11 cellular contexts compared by ENCODE assay signal in genomic region chrX:40262641-40263560, GRCh38.
DNase-seq lines count a peak whose midpoint lies in the region; FAIRE-seq and TF ChIP-seq lines count a peak whose summit lies in the region.
"Had no signal": no experiment of that assay in that cellular context is flagged by ENCODE, and none has a peak within 500 bp of the region (broad histone marks: within the 10 kb centered on the region; RNA-seq: fewer than 3 reads in every experiment).

No MANE protein-coding gene starts in this region.

- FAIRE-seq in keratinocyte (lab: Jason Lieb, UNC): no peak

- no peak overlapping the region for H3K4me2 ChIP-seq in keratinocyte (ENCODE audit: control insufficient read depth, extremely low read depth, insufficient read depth, low read depth, low read length)

- no peaks in the 10 kb centered on the region for H3K9me1 ChIP-seq in keratinocyte (ENCODE audit: control insufficient read depth, extremely low read depth, insufficient read depth, low read length)

- TF ChIP-seq CTCF in brain (conservative IDR thresholded peaks at IDR 0.05) (no peak), keratinocyte (optimal IDR thresholded peaks at IDR 0.05 in 1 of 3, IDR thresholded peaks at IDR 0.05 in 1 of 3, conservative IDR thresholded peaks at IDR 0.05 in 1 of 3; ENCODE audit: extremely low read depth in 1 of 3, insufficient read depth in 2 of 3, low read length in 3 of 3) (peak in 1 of 3 experiments; percentile 9), type B pancreatic cell (conservative IDR thresholded peaks at IDR 0.05) (no peak), BE2C (IDR thresholded peaks at IDR 0.05; ENCODE audit: low read depth, low read length) (no peak; the same call in 1 of the 2 replicates), nephron progenitor cell (IDR thresholded peaks at IDR 0.05) (no peak), GM10266 (IDR thresholded peaks at IDR 0.05; ENCODE audit: control insufficient read depth, insufficient read depth, low read depth, missing control alignments) (no peak)

- H3K36me3 Mint-ChIP-seq in brain: no peaks in the 10 kb centered on the region
- H3K36me3 Mint-ChIP-seq in type B pancreatic cell: no peaks in the 10 kb centered on the region
- no peaks in the 10 kb centered on the region for H3K36me3 Mint-ChIP-seq in nephron progenitor cell (ENCODE audit: low read depth)
- H3K36me3 Mint-ChIP-seq: activated naive CD4-positive, alpha-beta T cell treated with anti-CD3 and anti-CD28 coated beads, Interleukin-2, amount 10 ng/mL, durations not matched to agents 7 days and 5 days had no signal

- DNase-seq in HT1080 (ENCODE audit: low read depth) (peak; percentile 27), keratinocyte (ENCODE audit: low read depth, low spot score) (no peak), type B pancreatic cell (ENCODE audit: extremely low spot score, unreplicated experiment) (no peak), BE2C (no peak), nephron progenitor cell (no peak), GM10266 (ENCODE audit: extremely low spot score) (no peak)
- no peak for DNase-seq in activated T-cell treated with anti-CD3 and anti-CD28 coated beads, Interleukin-2, amount 50 U/mL, for 48 hours
- DNase-seq: activated naive CD4-positive, alpha-beta T cell treated with anti-CD3 and anti-CD28 coated beads, Interleukin-2, amount 10 ng/mL, durations not matched to agents 7 days and 5 days; NCI-H524 had no signal

- no peaks in the 10 kb centered on the region for H4K20me1 ChIP-seq in keratinocyte (ENCODE audit: control insufficient read depth, extremely low read depth, insufficient read depth, low read length)

- H3K27me3 Mint-ChIP-seq in brain (no peaks in the 10 kb centered on the region), type B pancreatic cell (no peaks in the 10 kb centered on the region), nephron progenitor cell (ENCODE audit: low read depth, poor library complexity) (peaks cover 24% of the 10 kb centered on the region)

- H2AFZ ChIP-seq in keratinocyte (ENCODE audit: control insufficient read depth, low read length): peak overlapping the region; percentile 13

- no peak overlapping the region for H3K9ac ChIP-seq in keratinocyte (ENCODE audit: control insufficient read depth, extremely low read depth, insufficient read depth, low read length)

- no peaks in the 10 kb centered on the region for H3K79me2 ChIP-seq in keratinocyte (ENCODE audit: control insufficient read depth, insufficient read depth, low read length)

- no peak overlapping the region for H3K27ac ChIP-seq in keratinocyte (ENCODE audit: control insufficient read depth, insufficient read depth, low read length)
- H3K27ac ChIP-seq: neutrophil had no signal

- dilution Hi-C loops in keratinocyte (cut with MboI; ENCODE audit: extremely low pct_ligation_motif_present, low sequenced_read_pairs): no loop called here

- H3K9me3 Mint-ChIP-seq in brain (peaks cover 0 to 3% (median 0%) of the 10 kb centered on the region in 5 experiments), type B pancreatic cell (no peaks in the 10 kb centered on the region), nephron progenitor cell (peaks cover 34% of the 10 kb centered on the region)
- H3K9me3 Mint-ChIP-seq: activated naive CD4-positive, alpha-beta T cell treated with anti-CD3 and anti-CD28 coated beads, Interleukin-2, amount 10 ng/mL, durations not matched to agents 7 days and 5 days had no signal

- H3K4me1 Mint-ChIP-seq in brain (peaks cover 26% of the 10 kb centered on the region), type B pancreatic cell (ENCODE audit: unreplicated experiment) (peaks cover 7% of the 10 kb centered on the region), nephron progenitor cell (peaks cover 42% of the 10 kb centered on the region)

- H3K27me3 ChIP-seq in keratinocyte (ENCODE audit: control insufficient read depth, extremely low read depth, insufficient read depth, low read length) (no peaks in the 10 kb centered on the region), BE2C (no peaks in the 10 kb centered on the region)
- H3K27me3 ChIP-seq: neutrophil had no signal

- H3K9me3 ChIP-seq in keratinocyte (ENCODE audit: control insufficient read depth, low read depth, low read length) (no peaks in the 10 kb centered on the region), BE2C (no peaks in the 10 kb centered on the region)
- H3K9me3 ChIP-seq: neutrophil had no signal

- peaks cover 5% of the 10 kb centered on the region for H3K4me1 ChIP-seq in keratinocyte (ENCODE audit: control insufficient read depth, extremely low read depth, insufficient read depth, low read length)
- H3K4me1 ChIP-seq in BE2C: peaks cover 11% of the 10 kb centered on the region

- H3K4me3 ChIP-seq in keratinocyte (ENCODE audit: control insufficient read depth in 2 of 3, extremely low read depth in 1 of 3, insufficient read depth in 2 of 3, low read depth in 1 of 3, low read length in 3 of 3) (no peak overlapping the region), BE2C (ENCODE audit: low read depth, low read length) (no peak overlapping the region)

- H3K36me3 ChIP-seq in keratinocyte (ENCODE audit: control insufficient read depth in 2 of 2, extremely low read depth in 1 of 2, insufficient read depth in 2 of 2, low read length in 2 of 2) (no peaks in the 10 kb centered on the region), BE2C (no peaks in the 10 kb centered on the region)
- H3K36me3 ChIP-seq: neutrophil had no signal

- H3K27ac Mint-ChIP-seq in brain (peak overlapping the region in 3 of 5 experiments; percentile 44 to 57 (median 49)), type B pancreatic cell (peak overlapping the region; percentile 64), nephron progenitor cell (no peak overlapping the region)
- H3K27ac Mint-ChIP-seq: activated naive CD4-positive, alpha-beta T cell treated with anti-CD3 and anti-CD28 coated beads, Interleukin-2, amount 10 ng/mL, durations not matched to agents 7 days and 5 days had no signal

- H3K4me3 Mint-ChIP-seq in brain (no peak overlapping the region), type B pancreatic cell (no peak overlapping the region), nephron progenitor cell (no peak overlapping the region)
- H3K4me3 Mint-ChIP-seq: activated naive CD4-positive, alpha-beta T cell treated with anti-CD3 and anti-CD28 coated beads, Interleukin-2, amount 10 ng/mL, durations not matched to agents 7 days and 5 days had no signal
